Comparison of ENCODE assay signal across 23 cellular contexts in the genomic region with DNA sequence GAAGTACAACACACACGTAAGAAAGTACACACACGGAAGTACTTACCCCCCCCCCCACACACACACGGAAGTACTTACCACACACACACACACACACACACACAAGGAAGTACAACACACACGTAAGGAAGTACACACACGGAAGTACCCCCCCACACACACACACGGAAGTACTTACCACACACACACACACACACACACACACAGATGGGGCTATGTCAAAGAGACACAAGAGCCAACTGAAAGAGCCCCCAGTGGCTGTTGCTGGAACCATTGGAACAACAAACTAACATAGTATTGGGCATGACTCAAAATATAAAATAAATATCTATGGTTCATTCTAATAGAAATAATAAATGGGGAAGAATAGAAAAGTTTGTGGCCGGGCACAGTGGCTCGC. TPM values are rescaled to one million over a fixed set of nuclear protein-coding genes. Genes with fewer than 3 reads are reported as not detected.
DNase-seq lines count a peak whose midpoint lies in the region; TF ChIP-seq lines count a peak whose summit lies in the region.
"Had no signal": no experiment of that assay in that cellular context is flagged by ENCODE, and none has a peak within 500 bp of the region (broad histone marks: within the 10 kb centered on the region; RNA-seq: fewer than 3 reads in every experiment).

No MANE protein-coding gene starts in this region.

- no peak overlapping the region for H3K27ac ChIP-seq in cardiac muscle cell
- H3K27ac ChIP-seq in esophagus squamous epithelium, result no peak overlapping the region
- H3K27ac ChIP-seq: skin epidermis, transverse colon had no signal

- H3K27me3 ChIP-seq in cardiac muscle cell (no peaks in the 10 kb centered on the region), esophagus squamous epithelium (no peaks in the 10 kb centered on the region)
- H3K27me3 ChIP-seq: transverse colon had no signal

- TF ChIP-seq CTCF in cardiac muscle cell (IDR thresholded peaks at IDR 0.05; ENCODE audit: low read depth, low read length) (peak; percentile 13), choroid plexus epithelial cell (conservative IDR thresholded peaks at IDR 0.05; ENCODE audit: low read depth, low read length) (peak; percentile 17), esophagus squamous epithelium (IDR thresholded peaks at IDR 0.05) (no peak)

- TF ChIP-seq POLR2A in esophagus squamous epithelium (IDR thresholded peaks at IDR 0.05), result no peak

- H3K36me3 ChIP-seq in cardiac muscle cell, result peaks cover 13% of the 10 kb centered on the region
- no peaks in the 10 kb centered on the region for H3K36me3 ChIP-seq in esophagus squamous epithelium
- H3K36me3 ChIP-seq: transverse colon had no signal

- intact Hi-C loops in cardiac septum (cut with DNase I) (no loop called here), esophagus squamous epithelium (cut with DNase I) (loop anchor here (10.0 kb wide), 1 partner anchor 168 kb away; no protein-coding TSS in a partner anchor)

- H3K4me3 ChIP-seq in cardiac muscle cell (no peak overlapping the region), choroid plexus epithelial cell (ENCODE audit: low read depth, low read length) (no peak overlapping the region), esophagus squamous epithelium (no peak overlapping the region)
- H3K4me3 ChIP-seq: skin epidermis, transverse colon had no signal

- H3K9me3 ChIP-seq in cardiac muscle cell (ENCODE audit: low read depth), result no peaks in the 10 kb centered on the region
- H3K9me3 ChIP-seq in esophagus squamous epithelium, result no peaks in the 10 kb centered on the region
- H3K9me3 ChIP-seq: transverse colon had no signal

- DNase-seq in cardiac muscle cell (ENCODE audit: low read depth in 1 of 2, low spot score in 1 of 2) (peak in 1 of 2 donors; percentile 34), cardiac septum (ENCODE audit: low spot score) (no peak), NAMALWA (ENCODE audit: low spot score) (peak; percentile 27), choroid plexus epithelial cell (ENCODE audit: low read depth) (peak; percentile 20), esophagus squamous epithelium (lab: John Stamatoyannopoulos, UW) (no peak), NCI-H510A (lab: John Stamatoyannopoulos, UW) (no peak), GDM1 (lab: John Stamatoyannopoulos, UW) (no peak), midbrain (lab: John Stamatoyannopoulos, UW) (no peak)
- DNase-seq: activated CD4-positive, alpha-beta T cell treated with anti-CD3 and anti-CD28 coated beads for 4 hours; activated CD8-positive, alpha-beta memory T cell treated with anti-CD3 and anti-CD28 coated beads for 24 hours; activated naive CD4-positive, alpha-beta T cell; activated T-cell treated with anti-CD3 and anti-CD28 coated beads, Interleukin-2, amount 50 U/mL, for 24 hours; anterior cingulate cortex; foreskin melanocyte; immature natural killer cell; mesendoderm; naive thymus-derived CD4-positive, alpha-beta T cell; NCI-H2081; NCI-H82; occipital lobe; OCI-M1; transverse colon had no signal

- WGBS in esophagus squamous epithelium, 2 donors, result 65 to 66% methylated on average over 3 to 4 of the region's 8 CpGs

- H3K4me1 ChIP-seq in cardiac muscle cell (ENCODE audit: low read depth), result no peaks in the 10 kb centered on the region
- H3K4me1 ChIP-seq in esophagus squamous epithelium, result peaks cover 7 to 23% (median 8%) of the 10 kb centered on the region in 3 donors

RNA-seq across cellular contexts. Expression of a gene that starts 4.9 kb away (rescaled TPM):
- total RNA-seq in cardiac muscle cell (30.6 and 32.4 TPM in 2 replicates), cardiac septum (37.5 TPM), esophagus squamous epithelium (10 to 100 TPM; 14.5 to 27.3 (median 20.5) TPM)
- polyA plus RNA-seq in cardiac muscle cell, result 37.0 and 45.3 TPM in 2 replicates

RNA-seq across cellular contexts. Expression of a gene that starts 56.4 kb away (rescaled TPM):
- total RNA-seq in cardiac muscle cell, result 36.0 and 37.7 TPM in 2 replicates
- polyA plus RNA-seq in cardiac muscle cell, result 39.8 and 64.5 TPM in 2 replicates
- total RNA-seq in cardiac septum, result 12.9 TPM
- total RNA-seq in esophagus squamous epithelium, result 10 to 100 TPM in 1 of 4 donors, 1 to 10 TPM in 2, not detected in 1; 5.5 to 15.6 (median 6.4) TPM
- polyA plus RNA-seq: immature natural killer cell; naive thymus-derived CD4-positive, alpha-beta T cell had no signal

Comparison
In these comparisons a context has a peak if more than half of its experiments do, and no peak if none do; other contexts are left out.
1. DNase-seq: peak in NAMALWA (single experiment) and choroid plexus epithelial cell (single experiment); none in cardiac septum (single experiment), esophagus squamous epithelium (single experiment), NCI-H510A (single experiment), GDM1 (single experiment) and midbrain (single experiment).
2. CTCF ChIP-seq: peak in cardiac muscle cell (single experiment) and choroid plexus epithelial cell (single experiment); none in esophagus squamous epithelium (0 of 6).